1 cellular context compared by ENCODE assay signal in the genomic region with DNA sequence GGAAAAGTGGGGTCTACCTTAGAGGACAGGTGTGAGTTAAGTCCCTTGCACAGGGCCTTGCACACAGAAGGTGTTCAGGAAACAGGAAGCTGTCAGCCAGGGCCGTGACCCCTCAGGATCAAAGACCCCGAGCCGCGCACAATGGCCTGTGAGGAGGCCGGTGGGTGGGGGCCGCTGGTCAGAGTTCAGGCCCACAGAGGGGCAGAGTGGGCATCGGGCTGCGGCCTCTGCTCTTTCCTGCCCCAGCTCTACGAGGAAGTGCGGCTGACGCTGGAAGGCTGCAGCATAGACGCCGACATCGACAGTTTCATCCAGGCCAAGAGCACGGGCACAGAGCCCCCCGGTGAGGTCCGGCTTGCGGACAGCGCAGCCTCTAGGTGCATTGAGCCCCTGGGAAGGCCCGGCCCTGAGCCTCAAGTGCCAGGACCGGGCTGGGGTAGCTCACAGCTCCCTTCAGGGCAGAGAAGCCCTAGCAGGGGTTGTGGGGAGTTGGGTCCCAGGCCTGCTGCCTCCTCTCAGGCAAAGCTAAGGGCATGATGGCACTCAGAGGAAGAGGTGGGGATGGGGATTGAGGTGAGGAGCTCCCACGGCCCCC.
TF ChIP-seq lines count a peak whose summit lies in the region.

No MANE protein-coding gene starts in this region.

TF ChIP-seq in HepG2, 621 proteins besides CTCF, POLR2A, EP300 and RAD21 (continued from another document and continues in another):
- TF ChIP-seq, protein P1, sequence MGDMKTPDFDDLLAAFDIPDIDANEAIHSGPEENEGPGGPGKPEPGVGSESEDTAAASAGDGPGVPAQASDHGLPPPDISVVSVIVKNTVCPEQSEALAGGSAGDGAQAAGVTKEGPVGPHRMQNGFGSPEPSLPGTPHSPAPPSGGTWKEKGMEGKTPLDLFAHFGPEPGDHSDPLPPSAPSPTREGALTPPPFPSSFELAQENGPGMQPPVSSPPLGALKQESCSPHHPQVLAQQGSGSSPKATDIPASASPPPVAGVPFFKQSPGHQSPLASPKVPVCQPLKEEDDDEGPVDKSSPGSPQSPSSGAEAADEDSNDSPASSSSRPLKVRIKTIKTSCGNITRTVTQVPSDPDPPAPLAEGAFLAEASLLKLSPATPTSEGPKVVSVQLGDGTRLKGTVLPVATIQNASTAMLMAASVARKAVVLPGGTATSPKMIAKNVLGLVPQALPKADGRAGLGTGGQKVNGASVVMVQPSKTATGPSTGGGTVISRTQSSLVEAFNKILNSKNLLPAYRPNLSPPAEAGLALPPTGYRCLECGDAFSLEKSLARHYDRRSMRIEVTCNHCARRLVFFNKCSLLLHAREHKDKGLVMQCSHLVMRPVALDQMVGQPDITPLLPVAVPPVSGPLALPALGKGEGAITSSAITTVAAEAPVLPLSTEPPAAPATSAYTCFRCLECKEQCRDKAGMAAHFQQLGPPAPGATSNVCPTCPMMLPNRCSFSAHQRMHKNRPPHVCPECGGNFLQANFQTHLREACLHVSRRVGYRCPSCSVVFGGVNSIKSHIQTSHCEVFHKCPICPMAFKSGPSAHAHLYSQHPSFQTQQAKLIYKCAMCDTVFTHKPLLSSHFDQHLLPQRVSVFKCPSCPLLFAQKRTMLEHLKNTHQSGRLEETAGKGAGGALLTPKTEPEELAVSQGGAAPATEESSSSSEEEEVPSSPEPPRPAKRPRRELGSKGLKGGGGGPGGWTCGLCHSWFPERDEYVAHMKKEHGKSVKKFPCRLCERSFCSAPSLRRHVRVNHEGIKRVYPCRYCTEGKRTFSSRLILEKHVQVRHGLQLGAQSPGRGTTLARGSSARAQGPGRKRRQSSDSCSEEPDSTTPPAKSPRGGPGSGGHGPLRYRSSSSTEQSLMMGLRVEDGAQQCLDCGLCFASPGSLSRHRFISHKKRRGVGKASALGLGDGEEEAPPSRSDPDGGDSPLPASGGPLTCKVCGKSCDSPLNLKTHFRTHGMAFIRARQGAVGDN (CRISPR knock-in tag; IDR thresholded peaks at IDR 0.05): peak; percentile 90
- TF ChIP-seq SMAD3 (CRISPR knock-in tag; IDR thresholded peaks at IDR 0.05) (no peak), KMT2A (CRISPR knock-in tag; IDR thresholded peaks at IDR 0.05) (peak; percentile 47), GABPB1 (CRISPR knock-in tag; IDR thresholded peaks at IDR 0.05) (peak; percentile 88), SPEN (CRISPR knock-in tag; IDR thresholded peaks at IDR 0.05; ENCODE audit: low read depth) (peak; percentile 85), ZNF530 (CRISPR knock-in tag; IDR thresholded peaks at IDR 0.05; ENCODE audit: low read depth) (no peak), RBFOX2 (IDR thresholded peaks at IDR 0.05; ENCODE audit: low read depth, low read length) (peak; percentile 63; the same call in 1 of the 2 replicates), ZNF615 (CRISPR knock-in tag; IDR thresholded peaks at IDR 0.05; ENCODE audit: borderline replicate concordance) (no peak), ZNF256 (CRISPR knock-in tag; conservative IDR thresholded peaks at IDR 0.05) (no peak), ZNF564 (CRISPR knock-in tag; IDR thresholded peaks at IDR 0.05) (peak; percentile 38; the same call in 1 of the 2 replicates), SAP130 (CRISPR knock-in tag; IDR thresholded peaks at IDR 0.05; ENCODE audit: low read depth) (peak; percentile 78), ZSCAN22 (CRISPR knock-in tag; IDR thresholded peaks at IDR 0.05) (no peak), ZNF513 (CRISPR knock-in tag; conservative IDR thresholded peaks at IDR 0.05) (no peak), TSC22D2 (CRISPR knock-in tag; IDR thresholded peaks at IDR 0.05; ENCODE audit: borderline replicate concordance) (0 out of 2 replicates have a peak, but pooled peaks have one; percentile 29), AKAP8 (CRISPR knock-in tag; IDR thresholded peaks at IDR 0.05) (peak; percentile 72; the same call in 1 of the 2 replicates), STAG1 (CRISPR knock-in tag; IDR thresholded peaks at IDR 0.05) (no peak), DBP (CRISPR knock-in tag; IDR thresholded peaks at IDR 0.05; ENCODE audit: not compliant biosample characterization) (no peak), ZNF589 (CRISPR knock-in tag; conservative IDR thresholded peaks at IDR 0.05) (peak; percentile 23; the same call in 1 of the 2 replicates), NPAS2 (CRISPR knock-in tag; IDR thresholded peaks at IDR 0.05; ENCODE audit: borderline replicate concordance) (no peak), MAFG (CRISPR knock-in tag; IDR thresholded peaks at IDR 0.05) (no peak), ZNF644 (CRISPR knock-in tag; IDR thresholded peaks at IDR 0.05; ENCODE audit: low read depth) (no peak), ZNF3 (CRISPR knock-in tag; IDR thresholded peaks at IDR 0.05) (no peak), ZSCAN9 (CRISPR knock-in tag; IDR thresholded peaks at IDR 0.05; ENCODE audit: borderline replicate concordance) (no peak; the same call in 1 of the 2 replicates), HNRNPL (IDR thresholded peaks at IDR 0.05; ENCODE audit: low read depth, low read length) (peak; percentile 97), PHF21A (CRISPR knock-in tag; IDR thresholded peaks at IDR 0.05) (peak; percentile 92), ZNF484 (CRISPR knock-in tag; IDR thresholded peaks at IDR 0.05; ENCODE audit: borderline replicate concordance, low read depth) (no peak), ZNF280B (CRISPR knock-in tag; IDR thresholded peaks at IDR 0.05; ENCODE audit: borderline replicate concordance) (peak; percentile 21; the same call in 1 of the 2 replicates), ZNF432 (CRISPR knock-in tag; IDR thresholded peaks at IDR 0.05; ENCODE audit: borderline replicate concordance) (no peak), ZBTB7A (CRISPR knock-in tag; IDR thresholded peaks at IDR 0.05) (0 out of 2 replicates have a peak, but pooled peaks have one; percentile 44), IRX3 (CRISPR knock-in tag; IDR thresholded peaks at IDR 0.05; ENCODE audit: borderline replicate concordance, low read depth) (0 out of 2 replicates have a peak, but pooled peaks have one; percentile 49), ZNF83 (CRISPR knock-in tag; IDR thresholded peaks at IDR 0.05; ENCODE audit: borderline replicate concordance) (no peak), ZNF780A (CRISPR knock-in tag; IDR thresholded peaks at IDR 0.05) (no peak), IKZF4 (CRISPR knock-in tag; IDR thresholded peaks at IDR 0.05; ENCODE audit: borderline replicate concordance, low read depth, not compliant biosample characterization) (no peak), PRDM10 (CRISPR knock-in tag; IDR thresholded peaks at IDR 0.05; ENCODE audit: low read depth) (no peak), CBX2 (IDR thresholded peaks at IDR 0.05; ENCODE audit: low read depth, low read length) (no peak), CBX2 (CRISPR knock-in tag; IDR thresholded peaks at IDR 0.05; ENCODE audit: low read depth) (no peak), RBM39 (IDR thresholded peaks at IDR 0.05; ENCODE audit: low read depth, low read length, poor library complexity, severe bottlenecking) (no peak), ZNF766 (CRISPR knock-in tag; IDR thresholded peaks at IDR 0.05; ENCODE audit: borderline replicate concordance) (no peak), GPN1 (CRISPR knock-in tag; IDR thresholded peaks at IDR 0.05; ENCODE audit: borderline replicate concordance) (no peak), ZNF619 (CRISPR knock-in tag; IDR thresholded peaks at IDR 0.05) (0 out of 2 replicates have a peak, but pooled peaks have one; percentile 26)
- TF ChIP-seq, protein P2, sequence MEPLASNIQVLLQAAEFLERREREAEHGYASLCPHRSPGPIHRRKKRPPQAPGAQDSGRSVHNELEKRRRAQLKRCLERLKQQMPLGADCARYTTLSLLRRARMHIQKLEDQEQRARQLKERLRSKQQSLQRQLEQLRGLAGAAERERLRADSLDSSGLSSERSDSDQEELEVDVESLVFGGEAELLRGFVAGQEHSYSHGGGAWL (CRISPR knock-in tag; IDR thresholded peaks at IDR 0.05): no peak
- TF ChIP-seq, protein P3, sequence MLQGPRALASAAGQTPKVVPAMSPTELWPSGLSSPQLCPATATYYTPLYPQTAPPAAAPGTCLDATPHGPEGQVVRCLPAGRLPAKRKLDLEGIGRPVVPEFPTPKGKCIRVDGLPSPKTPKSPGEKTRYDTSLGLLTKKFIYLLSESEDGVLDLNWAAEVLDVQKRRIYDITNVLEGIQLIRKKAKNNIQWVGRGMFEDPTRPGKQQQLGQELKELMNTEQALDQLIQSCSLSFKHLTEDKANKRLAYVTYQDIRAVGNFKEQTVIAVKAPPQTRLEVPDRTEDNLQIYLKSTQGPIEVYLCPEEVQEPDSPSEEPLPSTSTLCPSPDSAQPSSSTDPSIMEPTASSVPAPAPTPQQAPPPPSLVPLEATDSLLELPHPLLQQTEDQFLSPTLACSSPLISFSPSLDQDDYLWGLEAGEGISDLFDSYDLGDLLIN (CRISPR knock-in tag; IDR thresholded peaks at IDR 0.05; ENCODE audit: borderline replicate concordance): no peak
- TF ChIP-seq, protein P4, sequence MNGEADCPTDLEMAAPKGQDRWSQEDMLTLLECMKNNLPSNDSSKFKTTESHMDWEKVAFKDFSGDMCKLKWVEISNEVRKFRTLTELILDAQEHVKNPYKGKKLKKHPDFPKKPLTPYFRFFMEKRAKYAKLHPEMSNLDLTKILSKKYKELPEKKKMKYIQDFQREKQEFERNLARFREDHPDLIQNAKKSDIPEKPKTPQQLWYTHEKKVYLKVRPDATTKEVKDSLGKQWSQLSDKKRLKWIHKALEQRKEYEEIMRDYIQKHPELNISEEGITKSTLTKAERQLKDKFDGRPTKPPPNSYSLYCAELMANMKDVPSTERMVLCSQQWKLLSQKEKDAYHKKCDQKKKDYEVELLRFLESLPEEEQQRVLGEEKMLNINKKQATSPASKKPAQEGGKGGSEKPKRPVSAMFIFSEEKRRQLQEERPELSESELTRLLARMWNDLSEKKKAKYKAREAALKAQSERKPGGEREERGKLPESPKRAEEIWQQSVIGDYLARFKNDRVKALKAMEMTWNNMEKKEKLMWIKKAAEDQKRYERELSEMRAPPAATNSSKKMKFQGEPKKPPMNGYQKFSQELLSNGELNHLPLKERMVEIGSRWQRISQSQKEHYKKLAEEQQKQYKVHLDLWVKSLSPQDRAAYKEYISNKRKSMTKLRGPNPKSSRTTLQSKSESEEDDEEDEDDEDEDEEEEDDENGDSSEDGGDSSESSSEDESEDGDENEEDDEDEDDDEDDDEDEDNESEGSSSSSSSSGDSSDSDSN (CRISPR knock-in tag; IDR thresholded peaks at IDR 0.05): peak; percentile 79
- TF ChIP-seq, protein P5, sequence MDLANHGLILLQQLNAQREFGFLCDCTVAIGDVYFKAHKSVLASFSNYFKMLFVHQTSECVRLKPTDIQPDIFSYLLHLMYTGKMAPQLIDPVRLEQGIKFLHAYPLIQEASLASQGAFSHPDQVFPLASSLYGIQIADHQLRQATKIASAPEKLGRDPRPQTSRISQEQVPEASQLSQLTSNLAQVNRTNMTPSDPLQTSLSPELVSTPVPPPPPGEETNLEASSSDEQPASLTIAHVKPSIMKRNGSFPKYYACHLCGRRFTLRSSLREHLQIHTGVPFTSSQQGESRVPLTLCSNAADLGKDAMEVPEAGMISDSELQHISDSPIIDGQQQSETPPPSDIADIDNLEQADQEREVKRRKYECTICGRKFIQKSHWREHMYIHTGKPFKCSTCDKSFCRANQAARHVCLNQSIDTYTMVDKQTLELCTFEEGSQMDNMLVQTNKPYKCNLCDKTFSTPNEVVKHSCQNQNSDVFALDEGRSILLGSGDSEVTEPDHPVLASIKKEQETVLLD (CRISPR knock-in tag; IDR thresholded peaks at IDR 0.05; ENCODE audit: low read depth): no peak; the same call in 1 of the 2 replicates
